1 cellular context compared by ENCODE assay signal in genomic region chr11:46203746-46204145, GRCh38.
TF ChIP-seq lines count a peak whose summit lies in the region.

No MANE protein-coding gene starts in this region.

TF ChIP-seq in K562, 482 proteins besides CTCF, POLR2A, EP300 and RAD21 (continued from another document):
- TF ChIP-seq ATF3 (IDR thresholded peaks at IDR 0.05) (0 out of 2 replicates have a peak, but pooled peaks have one; percentile 1), ATF3 (CRISPR knock-in tag; conservative IDR thresholded peaks at IDR 0.05) (no peak)
